Comparison of ENCODE assay signal across 7 cellular contexts in genomic region chrX:120629667-120630537, GRCh38.
DNase-seq lines count a peak whose midpoint lies in the region; ATAC-seq and TF ChIP-seq lines count a peak whose summit lies in the region.

Gene C1GALT1C1 (minus strand): TSS chrX:120630054. CDS start chrX:120627166, 2,888 bp downstream.

- TF ChIP-seq CTCF in astrocyte of the spinal cord (IDR thresholded peaks at IDR 0.05; ENCODE audit: low read depth, low read length) (no peak), retinal pigment epithelial cell (conservative IDR thresholded peaks at IDR 0.05; ENCODE audit: low read depth, low read length) (no peak)

- peak; percentile 99 to 100 for DNase-seq in NCI-H2081 (lab: John Stamatoyannopoulos, UW)
- peak; percentile 85 for DNase-seq in T1000 (lab: John Stamatoyannopoulos, UW)
- DNase-seq in astrocyte of the spinal cord (ENCODE audit: low read depth, low spot score), result peak; percentile 93
- DNase-seq in hypothalamus (lab: John Stamatoyannopoulos, UW), result peak; percentile 12 to 91 (median 74)
- DNase-seq in retinal pigment epithelial cell (ENCODE audit: low read depth), result peak; percentile 69

- in situ Hi-C loops in astrocyte of the spinal cord (cut with HindIII; ENCODE audit: low sequenced_read_pairs), result no loop called here

- ATAC-seq in GM18508 (IDR thresholded peaks at IDR 0.05; ENCODE audit: insufficient read depth, unreplicated experiment) (peak; percentile 84), HG03025 (IDR thresholded peaks at IDR 0.05; ENCODE audit: low FRiP score, unreplicated experiment) (peak; percentile 90)

- H3K4me3 ChIP-seq in astrocyte of the spinal cord (ENCODE audit: low read depth, low read length), result peak within 1 kb of the TSS; percentile 73
- peak within 1 kb of the TSS; percentile 70 for H3K4me3 ChIP-seq in retinal pigment epithelial cell (ENCODE audit: low read length)

Comparison
In these comparisons a context has a peak if more than half of its experiments do, and no peak if none do; other contexts are left out.
1. Peak in every context shown above with its lines: DNase-seq, ATAC-seq and H3K4me3 ChIP-seq.